18 cellular contexts compared by ENCODE assay signal in genomic region chr20:16488086-16488485, GRCh38.
DNase-seq lines count a peak whose midpoint lies in the region; ATAC-seq and TF ChIP-seq lines count a peak whose summit lies in the region.
"Had no signal": no experiment of that assay in that cellular context is flagged by ENCODE, and none has a peak within 500 bp of the region (broad histone marks: within the 10 kb centered on the region; RNA-seq: fewer than 3 reads in every experiment).

No MANE protein-coding gene starts in this region.

- peak; percentile 73 for DNase-seq in NCI-H1694 treated with DMSO at 0.1 percent for 48 hours (lab: John Stamatoyannopoulos, UW)
- DNase-seq in NCI-H524 treated with DMSO at 0.1 percent for 48 hours (lab: John Stamatoyannopoulos, UW): peak; percentile 80
- DNase-seq in glutamatergic neuron: peak; percentile 82
- peak; percentile 51 for DNase-seq in retina
- DNase-seq in suprapubic skin (ENCODE audit: low spot score in 2 of 2): no peak
- no peak for DNase-seq in left lobe of liver (ENCODE audit: low spot score)
- DNase-seq in heart right ventricle: no peak
- DNase-seq in NCI-H748 (lab: John Stamatoyannopoulos, UW; ENCODE audit: unreplicated experiment): no peak
- DNase-seq: COR-L47, NCI-H1105 treated with DMSO at 0.1 percent for 48 hours, NCI-H1930, NCI-H2227 treated with DMSO at 0.1 percent for 48 hours, NCI-H748 treated with DMSO at 0.1 percent for 48 hours, PC-3 had no signal

- peaks cover 16% of the 10 kb centered on the region for H3K9me3 Mint-ChIP-seq in glutamatergic neuron (ENCODE audit: unreplicated experiment)
- H3K9me3 Mint-ChIP-seq: IgD-negative memory B cell had no signal

- TF ChIP-seq CTCF in glutamatergic neuron (IDR thresholded peaks at IDR 0.05; ENCODE audit: partially characterized antibody, unreplicated experiment) (no peak), suprapubic skin (IDR thresholded peaks at IDR 0.05) (no peak), heart right ventricle (IDR thresholded peaks at IDR 0.05) (no peak)

- peaks cover 14% of the 10 kb centered on the region for H3K27me3 Mint-ChIP-seq in glutamatergic neuron (ENCODE audit: unreplicated experiment)
- H3K27me3 Mint-ChIP-seq: IgD-negative memory B cell had no signal

- no peak for TF ChIP-seq POLR2A in suprapubic skin (IDR thresholded peaks at IDR 0.05)

- H3K4me3 ChIP-seq in suprapubic skin: no peak overlapping the region
- no peak overlapping the region for H3K4me3 ChIP-seq in heart right ventricle
- H3K4me3 ChIP-seq: HAP-1 had no signal

- peaks cover 4% of the 10 kb centered on the region for H3K36me3 Mint-ChIP-seq in glutamatergic neuron (ENCODE audit: unreplicated experiment)

- no peaks in the 10 kb centered on the region for H3K4me1 ChIP-seq in suprapubic skin
- H3K4me1 ChIP-seq in heart right ventricle: peaks cover 0 to 13% (median 0%) of the 10 kb centered on the region in 9 donors
- H3K4me1 ChIP-seq: HAP-1 had no signal

- H3K4me3 Mint-ChIP-seq in glutamatergic neuron (ENCODE audit: unreplicated experiment): peak overlapping the region; percentile 80
- H3K4me3 Mint-ChIP-seq: IgD-negative memory B cell had no signal

- no peaks in the 10 kb centered on the region for H3K9me3 ChIP-seq in suprapubic skin
- H3K9me3 ChIP-seq in heart right ventricle: no peaks in the 10 kb centered on the region
- H3K9me3 ChIP-seq: HAP-1 had no signal

- intact Hi-C loops in heart right ventricle (cut with DNase I): no loop called here

- H3K27ac ChIP-seq in suprapubic skin (no peak overlapping the region), heart right ventricle (no peak overlapping the region)
- H3K27ac ChIP-seq: HL-60, RWPE1 had no signal

- ATAC-seq in left lobe of liver: no peak
- ATAC-seq in heart right ventricle: no peak
- ATAC-seq: PC-3 had no signal

- 86% methylated on average over 8 of the region's 8 CpGs for WGBS in suprapubic skin
- WGBS in heart right ventricle, 2 donors: 88 to 95% methylated on average over 8 of the region's 8 CpGs

- no peak for TF ChIP-seq EP300 in suprapubic skin (IDR thresholded peaks at IDR 0.05)

- no peaks in the 10 kb centered on the region for H3K27me3 ChIP-seq in suprapubic skin
- H3K27me3 ChIP-seq in heart right ventricle: no peaks in the 10 kb centered on the region

- H3K36me3 ChIP-seq in suprapubic skin (peaks cover 39% of the 10 kb centered on the region), heart right ventricle (peaks cover 0 to 65% (median 0%) of the 10 kb centered on the region in 9 donors)
- H3K36me3 ChIP-seq: HAP-1 had no signal

- peaks cover 62% of the 10 kb centered on the region for H3K4me1 Mint-ChIP-seq in glutamatergic neuron (ENCODE audit: low read depth, unreplicated experiment)

- peak overlapping the region; percentile 97 for H3K27ac Mint-ChIP-seq in glutamatergic neuron (ENCODE audit: unreplicated experiment)
- H3K27ac Mint-ChIP-seq: IgD-negative memory B cell had no signal

Comparison
In these comparisons a context has a peak if more than half of its experiments do, and no peak if none do; other contexts are left out.
1. DNase-seq: peak in NCI-H1694 treated with DMSO at 0.1 percent for 48 hours (single experiment), NCI-H524 treated with DMSO at 0.1 percent for 48 hours (single experiment), glutamatergic neuron (single experiment) and retina (single experiment); none in suprapubic skin (0 of 2), left lobe of liver (single experiment), heart right ventricle (0 of 2) and NCI-H748 (single experiment).